ENCODE assay signal across 8 cellular contexts in genomic region chr6:52352239-52353008, GRCh38. TPM values are rescaled to one million over a fixed set of nuclear protein-coding genes. Genes with fewer than 3 reads are reported as not detected.
DNase-seq lines count a peak whose midpoint lies in the region; ATAC-seq and TF ChIP-seq lines count a peak whose summit lies in the region.

No MANE protein-coding gene starts in this region.

- H3K36me3 Mint-ChIP-seq in CD14-positive monocyte: no peaks in the 10 kb centered on the region
- no peaks in the 10 kb centered on the region for H3K36me3 Mint-ChIP-seq in brain

- peak overlapping the region; percentile 86 to 97 (median 92) for H3K27ac Mint-ChIP-seq in CD14-positive monocyte
- H3K27ac Mint-ChIP-seq in brain: peak overlapping the region in 3 of 5 experiments; percentile 14 to 69 (median 21)

- TF ChIP-seq CTCF in CD14-positive monocyte (IDR thresholded peaks at IDR 0.05) (no peak), brain (conservative IDR thresholded peaks at IDR 0.05) (no peak), WERI-Rb-1 (IDR thresholded peaks at IDR 0.05; ENCODE audit: low read depth, low read length) (no peak)

- H3K9me3 ChIP-seq in mesodermal cell (ENCODE audit: control insufficient read depth, low read length) (no peaks in the 10 kb centered on the region), WERI-Rb-1 (ENCODE audit: severe bottlenecking) (no peaks in the 10 kb centered on the region)

- H3K27ac ChIP-seq in mesodermal cell (ENCODE audit: low read depth, low read length, severe bottlenecking): peak overlapping the region; percentile 71
- no peak overlapping the region for H3K27ac ChIP-seq in WERI-Rb-1

- H3K27me3 Mint-ChIP-seq in CD14-positive monocyte (ENCODE audit: low read depth in 3 of 3) (peaks cover 0 to 1% (median 0%) of the 10 kb centered on the region in 3 donors), brain (peaks cover 4% of the 10 kb centered on the region)

- H3K36me3 ChIP-seq in mesodermal cell (ENCODE audit: control insufficient read depth, insufficient read depth, low read length): no peaks in the 10 kb centered on the region
- no peaks in the 10 kb centered on the region for H3K36me3 ChIP-seq in WERI-Rb-1

- no peaks in the 10 kb centered on the region for H3K27me3 ChIP-seq in WERI-Rb-1 (ENCODE audit: insufficient read depth, low read depth, severe bottlenecking)

- H3K9me3 Mint-ChIP-seq in CD14-positive monocyte (no peaks in the 10 kb centered on the region), brain (peaks cover 0 to 2% (median 0%) of the 10 kb centered on the region in 5 experiments)

- H3K4me3 ChIP-seq in mesodermal cell (ENCODE audit: extremely low read depth, insufficient read depth, low read length, poor library complexity, severe bottlenecking): no peak overlapping the region
- H3K4me3 ChIP-seq in WERI-Rb-1 (ENCODE audit: low read depth, low read length): no peak overlapping the region

- intact Hi-C loops in CD14-positive monocyte (cut with micrococcal nuclease): loop anchor here (5.0 kb wide), 2 partner anchors 45 to 70 kb away; partner anchors contain the start of gene MCM3 (in 1 of the 2)

- H3K4me1 Mint-ChIP-seq in CD14-positive monocyte (peaks cover 36% of the 10 kb centered on the region), brain (peaks cover 17% of the 10 kb centered on the region)

- ATAC-seq in GM18873 (IDR thresholded peaks at IDR 0.05; ENCODE audit: low FRiP score, unreplicated experiment): peak; percentile 92
- ATAC-seq in HG03060 (IDR thresholded peaks at IDR 0.05; ENCODE audit: low read depth, unreplicated experiment): peak; percentile 89

- 43 to 51% methylated on average over 5 of the region's 5 CpGs for WGBS in mesodermal cell (ENCODE audit: insufficient coverage in 2 of 2), 2 experiments

- H3K4me3 Mint-ChIP-seq in CD14-positive monocyte: peak overlapping the region; percentile 40 to 76
- H3K4me3 Mint-ChIP-seq in brain: peak overlapping the region in 1 of 5 experiments; percentile 33

- peaks cover 16% of the 10 kb centered on the region for H3K4me1 ChIP-seq in mesodermal cell (ENCODE audit: control insufficient read depth, insufficient read depth, low read length, poor library complexity, severe bottlenecking)

- DNase-seq in CD14-positive monocyte (ENCODE audit: low spot score) (peak; percentile 91), NCI-H226 (peak; percentile 98), T-helper 1 cell (no peak), WERI-Rb-1 (no peak)

RNA-seq across cellular contexts. Expression of gene PAQR8, which starts 9.5 kb away (rescaled TPM):
- polyA plus RNA-seq in CD14-positive monocyte: 10 to 100 TPM in 1 of 2 donors, 1 to 10 TPM in 1; 6.8 to 17.4 TPM
- 63.5 TPM for polyA plus RNA-seq in brain (ENCODE audit: insufficient read depth, low read depth, low replicate concordance)
- polyA plus RNA-seq in mesodermal cell (2013, experiment 1 of 2): 18.8 TPM
- polyA plus RNA-seq in mesodermal cell (2013, experiment 2 of 2): 18.5 TPM

Comparison
In these comparisons a context has a peak if more than half of its experiments do, and no peak if none do; other contexts are left out.
1. DNase-seq: peak in CD14-positive monocyte (single experiment) and NCI-H226 (single experiment); none in T-helper 1 cell (0 of 5) and WERI-Rb-1 (single experiment).